In the genomic region with DNA sequence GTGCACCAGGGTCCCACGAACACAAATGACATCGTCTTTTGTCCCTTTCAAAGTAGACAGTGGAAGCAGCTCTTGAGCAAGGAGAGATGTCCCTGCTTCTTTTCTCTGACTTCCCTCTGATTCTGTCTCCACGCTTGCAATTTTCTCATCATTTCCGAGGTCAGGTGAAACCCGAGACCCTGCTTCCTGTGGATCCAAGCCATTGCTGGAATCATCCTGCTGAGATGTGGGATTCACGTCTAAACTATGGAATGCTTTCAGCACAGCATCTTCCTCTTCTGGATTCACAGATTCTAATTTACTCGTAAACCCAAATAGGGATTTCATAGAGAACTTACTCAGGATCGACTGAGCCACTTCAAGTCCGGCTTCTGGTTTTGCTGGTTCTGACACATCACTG, we compare ENCODE assay signal across 9 cellular contexts.
DNase-seq lines count a peak whose midpoint lies in the region; ATAC-seq and TF ChIP-seq lines count a peak whose summit lies in the region.
"Had no signal": no experiment of that assay in that cellular context is flagged by ENCODE, and none has a peak within 500 bp of the region (broad histone marks: within the 10 kb centered on the region; RNA-seq: fewer than 3 reads in every experiment).

No MANE protein-coding gene starts in this region.

- peak overlapping the region; percentile 47 to 93 for H3K27ac Mint-ChIP-seq in natural killer cell

- intact Hi-C loops in natural killer cell (cut with micrococcal nuclease), result no loop called here
- intact Hi-C loops in Right ventricle myocardium superior (cut with DNase I), result no loop called here

- peak overlapping the region; percentile 88 for H3K27ac ChIP-seq in HUES6 (ENCODE audit: low read depth, low read length)

- no peaks in the 10 kb centered on the region for H3K27me3 ChIP-seq in HUES6 (ENCODE audit: control insufficient read depth, insufficient read depth, low read length)

- H3K36me3 Mint-ChIP-seq in natural killer cell, result no peaks in the 10 kb centered on the region

- H3K27me3 Mint-ChIP-seq in natural killer cell (ENCODE audit: low read depth in 2 of 2), result peaks cover 2 to 7% of the 10 kb centered on the region in 2 donors

- TF ChIP-seq CTCF in AG10803 (conservative IDR thresholded peaks at IDR 0.05; ENCODE audit: low read length), result no peak
- no peak for TF ChIP-seq CTCF in choroid plexus epithelial cell (conservative IDR thresholded peaks at IDR 0.05; ENCODE audit: low read depth, low read length)
- no peak for TF ChIP-seq CTCF in natural killer cell (IDR thresholded peaks at IDR 0.05)

- H3K4me1 ChIP-seq in HUES6 (ENCODE audit: control insufficient read depth, insufficient read depth, low read length), result peaks cover 42% of the 10 kb centered on the region

- ATAC-seq in natural killer cell (no peak), HG03460 (IDR thresholded peaks at IDR 0.05; ENCODE audit: unreplicated experiment) (no peak), Right ventricle myocardium superior (ENCODE audit: poor library complexity) (no peak), HG02840 (IDR thresholded peaks at IDR 0.05; ENCODE audit: low FRiP score, unreplicated experiment) (no peak)

- peak overlapping the region; percentile 85 for H3K4me3 Mint-ChIP-seq in natural killer cell

- DNase-seq in AG10803 (ENCODE audit: low read depth) (peak; percentile 78), choroid plexus epithelial cell (ENCODE audit: low read depth) (peak; percentile 79), natural killer cell (no peak), Right ventricle myocardium superior (no peak), DMS 273 treated with DMSO at 0.1 percent for 48 hours (lab: John Stamatoyannopoulos, UW) (no peak)
- DNase-seq: cerebellar nuclear complex had no signal

- H3K9ac ChIP-seq in HUES6 (ENCODE audit: low read length), result peak overlapping the region; percentile 54

- H3K4me1 Mint-ChIP-seq in natural killer cell, result peaks cover 21 to 24% of the 10 kb centered on the region in 2 donors

- H3K9me3 ChIP-seq in HUES6 (ENCODE audit: control insufficient read depth, insufficient read depth, low read depth, low read length), result no peaks in the 10 kb centered on the region

- H3K4me3 ChIP-seq in AG10803 (ENCODE audit: low read length) (peak overlapping the region; percentile 52), HUES6 (ENCODE audit: low read depth, low read length) (peak overlapping the region; percentile 47), choroid plexus epithelial cell (ENCODE audit: low read depth, low read length) (peak overlapping the region; percentile 31)

- H3K36me3 ChIP-seq in HUES6 (ENCODE audit: control insufficient read depth, insufficient read depth, low read length), result no peaks in the 10 kb centered on the region; the same call in 1 of the 2 replicates

- no peaks in the 10 kb centered on the region for H3K9me3 Mint-ChIP-seq in natural killer cell

Comparison
In these comparisons a context has a peak if more than half of its experiments do, and no peak if none do; other contexts are left out.
1. DNase-seq: peak in AG10803 (single experiment) and choroid plexus epithelial cell (single experiment); none in natural killer cell (single experiment), Right ventricle myocardium superior (single experiment) and DMS 273 treated with DMSO at 0.1 percent for 48 hours (single experiment).
2. Peak in every context shown above with its lines, with median percentiles within 50 percentile points of each other: H3K4me3 ChIP-seq.